Comparison of ENCODE assay signal across 1 cellular context in the genomic region with DNA sequence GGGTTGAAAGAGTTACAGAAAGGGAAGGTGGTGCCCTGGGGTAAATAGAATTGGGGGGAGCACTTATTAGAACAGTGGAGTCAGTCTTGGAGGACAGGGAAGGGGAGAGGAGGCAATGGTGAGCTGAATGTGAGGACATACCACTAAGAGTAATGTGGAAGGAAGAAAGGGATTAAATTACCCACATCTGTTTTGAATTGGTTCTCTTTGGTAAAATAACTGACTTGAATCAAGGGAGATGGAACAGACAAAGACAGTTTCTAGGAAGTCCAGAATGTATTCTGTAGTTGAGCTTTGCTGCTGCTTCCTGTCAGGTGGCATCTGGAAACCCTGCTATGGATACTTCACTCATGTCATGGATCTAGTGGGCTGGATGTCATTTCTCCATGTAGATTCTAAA.
TF ChIP-seq lines count a peak whose summit lies in the region.

No MANE protein-coding gene starts in this region.

TF ChIP-seq in HepG2, 621 proteins besides CTCF, POLR2A, EP300 and RAD21 (continued from another document):
- TF ChIP-seq, protein P1, sequence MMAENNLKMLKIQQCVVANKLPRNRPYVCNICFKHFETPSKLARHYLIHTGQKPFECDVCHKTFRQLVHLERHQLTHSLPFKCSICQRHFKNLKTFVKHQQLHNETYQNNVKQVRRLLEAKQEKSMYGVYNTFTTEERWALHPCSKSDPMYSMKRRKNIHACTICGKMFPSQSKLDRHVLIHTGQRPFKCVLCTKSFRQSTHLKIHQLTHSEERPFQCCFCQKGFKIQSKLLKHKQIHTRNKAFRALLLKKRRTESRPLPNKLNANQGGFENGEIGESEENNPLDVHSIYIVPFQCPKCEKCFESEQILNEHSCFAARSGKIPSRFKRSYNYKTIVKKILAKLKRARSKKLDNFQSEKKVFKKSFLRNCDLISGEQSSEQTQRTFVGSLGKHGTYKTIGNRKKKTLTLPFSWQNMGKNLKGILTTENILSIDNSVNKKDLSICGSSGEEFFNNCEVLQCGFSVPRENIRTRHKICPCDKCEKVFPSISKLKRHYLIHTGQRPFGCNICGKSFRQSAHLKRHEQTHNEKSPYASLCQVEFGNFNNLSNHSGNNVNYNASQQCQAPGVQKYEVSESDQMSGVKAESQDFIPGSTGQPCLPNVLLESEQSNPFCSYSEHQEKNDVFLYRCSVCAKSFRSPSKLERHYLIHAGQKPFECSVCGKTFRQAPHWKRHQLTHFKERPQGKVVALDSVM (CRISPR knock-in tag; IDR thresholded peaks at IDR 0.05) = no peak
- TF ChIP-seq, protein P2, sequence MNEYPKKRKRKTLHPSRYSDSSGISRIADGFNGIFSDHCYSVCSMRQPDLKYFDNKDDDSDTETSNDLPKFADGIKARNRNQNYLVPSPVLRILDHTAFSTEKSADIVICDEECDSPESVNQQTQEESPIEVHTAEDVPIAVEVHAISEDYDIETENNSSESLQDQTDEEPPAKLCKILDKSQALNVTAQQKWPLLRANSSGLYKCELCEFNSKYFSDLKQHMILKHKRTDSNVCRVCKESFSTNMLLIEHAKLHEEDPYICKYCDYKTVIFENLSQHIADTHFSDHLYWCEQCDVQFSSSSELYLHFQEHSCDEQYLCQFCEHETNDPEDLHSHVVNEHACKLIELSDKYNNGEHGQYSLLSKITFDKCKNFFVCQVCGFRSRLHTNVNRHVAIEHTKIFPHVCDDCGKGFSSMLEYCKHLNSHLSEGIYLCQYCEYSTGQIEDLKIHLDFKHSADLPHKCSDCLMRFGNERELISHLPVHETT (CRISPR knock-in tag; conservative IDR thresholded peaks at IDR 0.05) = no peak
- TF ChIP-seq ZC3H13 (CRISPR knock-in tag; IDR thresholded peaks at IDR 0.05) (no peak), ZNF317 (CRISPR knock-in tag; IDR thresholded peaks at IDR 0.05) (no peak), ZNF598 (CRISPR knock-in tag; IDR thresholded peaks at IDR 0.05; ENCODE audit: borderline replicate concordance) (no peak), ZSCAN31 (CRISPR knock-in tag; IDR thresholded peaks at IDR 0.05; ENCODE audit: low read depth) (no peak), AGO1 (IDR thresholded peaks at IDR 0.05; ENCODE audit: low read depth, low read length, poor library complexity, severe bottlenecking) (no peak), NAIF1 (CRISPR knock-in tag; IDR thresholded peaks at IDR 0.05; ENCODE audit: borderline replicate concordance) (no peak), CHD4 (IDR thresholded peaks at IDR 0.05; ENCODE audit: borderline replicate concordance, low read length) (no peak), HIVEP1 (CRISPR knock-in tag; IDR thresholded peaks at IDR 0.05) (no peak), ZNF83 (CRISPR knock-in tag; IDR thresholded peaks at IDR 0.05; ENCODE audit: borderline replicate concordance) (no peak), MYNN (CRISPR knock-in tag; IDR thresholded peaks at IDR 0.05; ENCODE audit: low read depth) (no peak), RBM39 (IDR thresholded peaks at IDR 0.05; ENCODE audit: low read depth, low read length, poor library complexity, severe bottlenecking) (no peak), NBN (conservative IDR thresholded peaks at IDR 0.05) (no peak), ETV5 (CRISPR knock-in tag; IDR thresholded peaks at IDR 0.05; ENCODE audit: borderline replicate concordance) (no peak), RNF2 (conservative IDR thresholded peaks at IDR 0.05; ENCODE audit: low read depth) (no peak)
- TF ChIP-seq, protein P3, sequence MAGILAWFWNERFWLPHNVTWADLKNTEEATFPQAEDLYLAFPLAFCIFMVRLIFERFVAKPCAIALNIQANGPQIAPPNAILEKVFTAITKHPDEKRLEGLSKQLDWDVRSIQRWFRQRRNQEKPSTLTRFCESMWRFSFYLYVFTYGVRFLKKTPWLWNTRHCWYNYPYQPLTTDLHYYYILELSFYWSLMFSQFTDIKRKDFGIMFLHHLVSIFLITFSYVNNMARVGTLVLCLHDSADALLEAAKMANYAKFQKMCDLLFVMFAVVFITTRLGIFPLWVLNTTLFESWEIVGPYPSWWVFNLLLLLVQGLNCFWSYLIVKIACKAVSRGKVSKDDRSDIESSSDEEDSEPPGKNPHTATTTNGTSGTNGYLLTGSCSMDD (CRISPR knock-in tag; IDR thresholded peaks at IDR 0.05) = no peak
